In genomic region chr4:105196523-105197145, GRCh38 we compare ENCODE assay signal across 9 cellular contexts. TPM values are rescaled to one million over a fixed set of nuclear protein-coding genes. Genes with fewer than 3 reads are reported as not detected.
A peak's percentile ranks its signal among the peaks of the same experiment; 100 is the strongest.
DNase-seq lines count a peak whose midpoint lies in the region; ATAC-seq and TF ChIP-seq lines count a peak whose summit lies in the region.
"Had no signal": no experiment of that assay in that cellular context is flagged by ENCODE, and none has a peak within 500 bp of the region (broad histone marks: within the 10 kb centered on the region; RNA-seq: fewer than 3 reads in every experiment).

No MANE protein-coding gene starts in this region.

- peaks cover 14 to 25% of the 10 kb centered on the region in 2 experiments for H3K79me1 ChIP-seq in IMR-90 (ENCODE audit: low read depth in 1 of 2, low read length in 2 of 2)

- H2BK5ac ChIP-seq in IMR-90 (ENCODE audit: low read depth, low read length, poor library complexity, severe bottlenecking): peak overlapping the region; percentile 64

- no peak overlapping the region for H3K4ac ChIP-seq in IMR-90 (ENCODE audit: low read depth, low read length)

- no peak for TF ChIP-seq POLR2A in IMR-90 (IDR thresholded peaks at IDR 0.05; ENCODE audit: low read depth, low read length)

- peaks cover 5% of the 10 kb centered on the region for H3K4me1 ChIP-seq in IMR-90 (ENCODE audit: control insufficient read depth, insufficient read depth, low read length)
- H3K4me1 ChIP-seq in psoas muscle: peaks cover 20% of the 10 kb centered on the region

- H3K18ac ChIP-seq in IMR-90 (ENCODE audit: low read depth, low read length): no peak overlapping the region; the same call in 1 of the 2 replicates

- in situ Hi-C loops in GM13977 (cut with MboI; ENCODE audit: low pct_unique_long_range_greater_than_20kb, low sequenced_read_pairs, unreplicated experiment): no loop called here
- in situ Hi-C loops in IMR-90 (cut with MboI; ENCODE audit: low sequenced_read_pairs): no loop called here

- H3K14ac ChIP-seq in IMR-90 (replicated peaks; ENCODE audit: low read depth, low read length): no peak overlapping the region

- H3K27me3 ChIP-seq in IMR-90 (ENCODE audit: control insufficient read depth, insufficient read depth, low read length): no peaks in the 10 kb centered on the region
- no peaks in the 10 kb centered on the region for H3K27me3 ChIP-seq in psoas muscle (ENCODE audit: insufficient read depth in 3 of 3, low read length in 2 of 3)

- intact Hi-C loops in IMR-90 (cut with micrococcal nuclease) (loop anchor here (5.0 kb wide), 1 partner anchor 276 kb away; the partner anchor contains the start of gene PPA2), psoas muscle (cut with DNase I) (no loop called here)

- peaks cover 25% of the 10 kb centered on the region for H3K4me1 Mint-ChIP-seq in central memory CD8-positive, alpha-beta T cell
- peaks cover 14% of the 10 kb centered on the region for H3K4me1 Mint-ChIP-seq in neural crest cell

- H3K9me3 Mint-ChIP-seq in central memory CD8-positive, alpha-beta T cell: no peaks in the 10 kb centered on the region
- no peaks in the 10 kb centered on the region for H3K9me3 Mint-ChIP-seq in neural crest cell

- CTCF ChIA-PET in IMR-90 (lab: Yijun Ruan, JAX): interaction anchor here (0.6 to 1.4 kb wide), 4 partner anchors 9 to 193 kb away, joined by 3 to 5 read pairs (median 3); no protein-coding TSS in a partner anchor

- H3K36me3 ChIP-seq in IMR-90 (ENCODE audit: control insufficient read depth, insufficient read depth, low read length): peaks cover 3% of the 10 kb centered on the region; the same call in 1 of the 2 replicates
- peaks cover 0 to 4% of the 10 kb centered on the region in 2 donors for H3K36me3 ChIP-seq in psoas muscle (ENCODE audit: insufficient read depth in 1 of 2, low read depth in 1 of 2)

- no peak overlapping the region for H3K56ac ChIP-seq in IMR-90 (ENCODE audit: extremely low read depth, insufficient read depth, low read length)

- H2AFZ ChIP-seq in IMR-90 (replicated peaks; ENCODE audit: low read length, poor library complexity): no peak overlapping the region

- peak overlapping the region; percentile 25; the same call in 1 of the 2 replicates for H3K4me2 ChIP-seq in IMR-90 (ENCODE audit: low read depth, low read length)

- no peak overlapping the region for H3K4me3 Mint-ChIP-seq in central memory CD8-positive, alpha-beta T cell
- no peak overlapping the region for H3K4me3 Mint-ChIP-seq in neural crest cell

- no peak overlapping the region for H3K23ac ChIP-seq in IMR-90 (ENCODE audit: low read depth, low read length)

- H2AK5ac ChIP-seq in IMR-90 (ENCODE audit: low read depth, low read length): no peak overlapping the region

- H4K91ac ChIP-seq in IMR-90 (ENCODE audit: insufficient read depth, low read depth, low read length): no peak overlapping the region

- POLR2A ChIA-PET in IMR-90 (lab: Charles Lee; ENCODE audit: unreplicated experiment): no interaction called here

- dilution Hi-C loops in IMR-90 (cut with HindIII; ENCODE audit: low sequenced_read_pairs, unreplicated experiment): no loop called here

- H3K27ac ChIP-seq in IMR-90 (ENCODE audit: insufficient read depth, low read length) (no peak overlapping the region), psoas muscle (no peak overlapping the region)

- H2BK15ac ChIP-seq in IMR-90 (ENCODE audit: low read depth, low read length): no peak overlapping the region

- no peak overlapping the region; the same call in 1 of the 2 replicates for H2BK120ac ChIP-seq in IMR-90 (ENCODE audit: low read depth, low read length)

- H3K27ac Mint-ChIP-seq in central memory CD8-positive, alpha-beta T cell (ENCODE audit: low read depth): no peak overlapping the region
- no peak overlapping the region for H3K27ac Mint-ChIP-seq in neural crest cell (ENCODE audit: unreplicated experiment)

- WGBS in IMR-90 (ENCODE audit: extremely low coverage in 2 of 2, insufficient read length in 1 of 2), 2 experiments: no CpG with 5 or more reads among the region's 5 CpGs
- 49 to 65% (median 51%) methylated on average over 5 of the region's 5 CpGs for WGBS in psoas muscle, 3 donors

- BruUV-seq in IMR-90 (replicated peaks; lab: Mats Ljungman, UMichigan): no TSS peak

- TF ChIP-seq CTCF in GM13977 (IDR thresholded peaks at IDR 0.05; ENCODE audit: extremely low read depth, insufficient read depth, missing control alignments) (peak; percentile 4), IMR-90 (conservative IDR thresholded peaks at IDR 0.05; ENCODE audit: low read depth, low read length) (peak; percentile 24; the same call in 1 of the 2 replicates), neural crest cell (conservative IDR thresholded peaks at IDR 0.05) (peak; percentile 42), psoas muscle (IDR thresholded peaks at IDR 0.05) (no peak)

- H2AK9ac ChIP-seq in IMR-90 (replicated peaks; ENCODE audit: low read depth, low read length, poor library complexity): no peak overlapping the region

- DNase-seq in GM13977 (ENCODE audit: low spot score) (no peak), IMR-90 (peak; percentile 44), neural crest cell (ENCODE audit: low read depth, low spot score) (no peak), NCI-H2081 (lab: John Stamatoyannopoulos, UW) (no peak), psoas muscle (no peak), cerebellum (ENCODE audit: low spot score) (no peak)
- no peak for DNase-seq in central memory CD8-positive, alpha-beta T cell (ENCODE audit: low spot score in 2 of 2)
- DNase-seq: effector memory CD4-positive, alpha-beta T cell had no signal

- no peak overlapping the region for H4K5ac ChIP-seq in IMR-90 (ENCODE audit: low read depth, low read length)

- no peak for TF ChIP-seq RAD21 in IMR-90 (IDR thresholded peaks at IDR 0.05; ENCODE audit: low read length)

- no peaks in the 10 kb centered on the region for H4K20me1 ChIP-seq in IMR-90 (ENCODE audit: insufficient read depth, low read length)

- peak; percentile 36 for ATAC-seq in IMR-90 (ENCODE audit: low read depth)
- peak; percentile 24 for ATAC-seq in central memory CD8-positive, alpha-beta T cell (replicated peaks; ENCODE audit: extremely low read depth, poor library complexity, severe bottlenecking)
- ATAC-seq in psoas muscle: no peak
- ATAC-seq in HG02798 (IDR thresholded peaks at IDR 0.05; ENCODE audit: poor library complexity, unreplicated experiment): no peak

- H3K27me3 Mint-ChIP-seq in central memory CD8-positive, alpha-beta T cell: no peaks in the 10 kb centered on the region
- no peaks in the 10 kb centered on the region for H3K27me3 Mint-ChIP-seq in neural crest cell (ENCODE audit: low read depth)

- H3K9ac ChIP-seq in IMR-90 (ENCODE audit: low read depth, low read length): no peak overlapping the region

- H3K4me3 ChIP-seq in IMR-90 (ENCODE audit: insufficient read depth, low read depth, low read length) (no peak overlapping the region), psoas muscle (no peak overlapping the region)

- peaks cover 1% of the 10 kb centered on the region; the same call in 1 of the 2 replicates for H3K9me1 ChIP-seq in IMR-90 (ENCODE audit: insufficient read depth, low read length)

- 0 out of 2 replicates have a peak overlapping the region, but pooled peaks have one; percentile 1 for H2BK20ac ChIP-seq in IMR-90 (ENCODE audit: low read depth, low read length)

- H3K36me3 Mint-ChIP-seq in central memory CD8-positive, alpha-beta T cell (ENCODE audit: insufficient read depth): peaks cover 6% of the 10 kb centered on the region
- H3K36me3 Mint-ChIP-seq in neural crest cell (ENCODE audit: low read depth): peaks cover 20% of the 10 kb centered on the region

- H3K9me3 ChIP-seq in IMR-90 (ENCODE audit: control insufficient read depth, insufficient read depth, low read length) (no peaks in the 10 kb centered on the region), psoas muscle (no peaks in the 10 kb centered on the region)

- 0 out of 4 replicates have a peak overlapping the region, but pooled peaks of 1 of the 2 experiments have one; percentile 20 for H4K8ac ChIP-seq in IMR-90 (ENCODE audit: low read depth in 2 of 2, low read length in 2 of 2)

TF ChIP-seq in IMR-90, 13 proteins besides CTCF, POLR2A, EP300 and RAD21:
- TF ChIP-seq RFX5 (IDR thresholded peaks at IDR 0.05; ENCODE audit: low read depth, low read length): no peak
- no peak for TF ChIP-seq FOS (IDR thresholded peaks at IDR 0.05; ENCODE audit: low read depth, low read length)
- no peak for TF ChIP-seq MXI1 (IDR thresholded peaks at IDR 0.05; ENCODE audit: borderline replicate concordance, low read depth, low read length)
- TF ChIP-seq SMC3 (IDR thresholded peaks at IDR 0.05; ENCODE audit: low read depth, low read length): no peak
- no peak for TF ChIP-seq NFE2L2 (IDR thresholded peaks at IDR 0.05; ENCODE audit: low read depth, low read length)
- TF ChIP-seq ELK1 (IDR thresholded peaks at IDR 0.05; ENCODE audit: borderline replicate concordance, low read depth, low read length): no peak
- no peak for TF ChIP-seq BHLHE40 (IDR thresholded peaks at IDR 0.05; ENCODE audit: low read depth, low read length)
- TF ChIP-seq MAZ (IDR thresholded peaks at IDR 0.05; ENCODE audit: borderline replicate concordance, low read depth, low read length): no peak
- no peak for TF ChIP-seq CHD1 (IDR thresholded peaks at IDR 0.05; ENCODE audit: low read depth, low read length)
- TF ChIP-seq, protein P1, sequence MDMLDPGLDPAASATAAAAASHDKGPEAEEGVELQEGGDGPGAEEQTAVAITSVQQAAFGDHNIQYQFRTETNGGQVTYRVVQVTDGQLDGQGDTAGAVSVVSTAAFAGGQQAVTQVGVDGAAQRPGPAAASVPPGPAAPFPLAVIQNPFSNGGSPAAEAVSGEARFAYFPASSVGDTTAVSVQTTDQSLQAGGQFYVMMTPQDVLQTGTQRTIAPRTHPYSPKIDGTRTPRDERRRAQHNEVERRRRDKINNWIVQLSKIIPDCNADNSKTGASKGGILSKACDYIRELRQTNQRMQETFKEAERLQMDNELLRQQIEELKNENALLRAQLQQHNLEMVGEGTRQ (IDR thresholded peaks at IDR 0.05; ENCODE audit: low read depth, low read length): no peak
- no peak for TF ChIP-seq MAFK (IDR thresholded peaks at IDR 0.05; ENCODE audit: low read depth, low read length)

RNA-seq across cellular contexts. Expression of gene TET2, which starts 50.0 kb away (rescaled TPM):
- total RNA-seq in IMR-90 (2012; rRNA removed) (22.8 and 25.3 TPM in 2 replicates), neural crest cell (23.3 and 25.3 TPM in 2 replicates), psoas muscle (10 to 100 TPM; 12.4 to 24.0 (median 15.4) TPM), cerebellum (35.7 TPM)
- polyA plus RNA-seq in IMR-90 (2012; rRNA removed) (5.3 and 5.6 TPM in 2 replicates), psoas muscle (1 to 10 TPM; 1.4 to 2.9 (median 1.7) TPM)
- 1.2 and 1.3 TPM in 2 replicates for polyA plus RNA-seq in IMR-90 (2012; cell fraction: cytosol; rRNA removed)
- 3.3 and 18.9 TPM in 2 replicates for polyA plus RNA-seq in IMR-90 (2012; cell fraction: nucleus; rRNA removed; ENCODE audit: low replicate concordance)

Comparison
In these comparisons a context has a peak if more than half of its experiments do, and no peak if none do; other contexts are left out.
1. ATAC-seq: peak in IMR-90 (single experiment) and central memory CD8-positive, alpha-beta T cell (single experiment); none in psoas muscle (0 of 4) and HG02798 (single experiment).